In the genomic region with DNA sequence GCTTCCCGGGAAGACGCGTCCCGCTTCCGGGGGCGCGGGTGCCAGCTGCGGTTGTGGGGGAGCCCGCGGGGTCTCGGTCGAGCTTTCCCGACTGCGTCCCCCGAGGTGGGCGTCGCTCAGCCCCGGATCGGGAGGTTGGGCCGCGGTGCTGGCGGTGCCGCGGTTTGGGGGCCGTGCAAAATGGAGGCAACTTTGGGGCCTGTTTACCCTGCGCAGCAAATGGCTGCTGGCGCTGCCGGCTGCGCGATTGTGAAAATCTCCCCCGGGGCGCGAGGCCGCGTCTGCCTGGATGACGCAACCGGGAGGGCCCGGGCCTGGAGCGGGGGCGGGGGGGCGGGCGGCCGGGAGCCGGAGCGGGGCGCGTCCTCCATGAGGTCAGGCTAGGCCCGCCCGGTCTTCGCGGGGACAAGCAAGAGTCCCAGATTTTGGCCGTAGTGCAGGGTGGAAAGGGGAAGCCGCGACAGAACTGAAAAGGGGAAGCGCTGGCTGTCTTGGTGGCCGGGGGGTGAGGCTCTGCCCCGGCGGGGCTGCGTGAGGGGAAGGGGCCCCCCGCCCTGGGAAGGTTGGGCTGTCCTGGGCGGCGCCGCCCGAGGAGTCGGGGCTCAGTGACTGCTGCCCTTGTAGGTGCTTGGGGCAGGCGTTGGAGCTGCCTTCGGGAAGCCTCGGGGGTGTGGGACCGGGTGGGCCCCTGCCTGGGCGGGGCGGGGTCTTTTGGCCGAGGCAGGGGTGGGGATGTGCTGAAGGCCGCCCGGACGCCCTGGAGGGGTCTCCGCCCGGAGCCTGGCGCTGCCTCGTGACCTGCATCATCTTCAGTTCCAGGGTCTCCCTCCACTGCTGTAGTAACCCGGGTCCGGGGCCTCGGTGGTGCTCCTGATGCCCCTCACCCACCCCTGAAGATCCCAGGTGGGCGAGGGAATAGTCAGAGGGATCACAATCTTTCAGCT, we compare ENCODE assay signal across 8 cellular contexts.
DNase-seq lines count a peak whose midpoint lies in the region; ATAC-seq and TF ChIP-seq lines count a peak whose summit lies in the region.

No MANE protein-coding gene starts in this region.

- H3K27ac Mint-ChIP-seq in activated naive CD4-positive, alpha-beta T cell treated with anti-CD3 and anti-CD28 coated beads, Interleukin-2, amount 50 U/mL, for 24 hours = peak overlapping the region; percentile 89

- peak overlapping the region; percentile 98 for H3K27ac ChIP-seq in substantia nigra (ENCODE audit: low read depth, low read length, poor library complexity, severe bottlenecking)

- no peaks in the 10 kb centered on the region for H3K9me3 Mint-ChIP-seq in activated naive CD4-positive, alpha-beta T cell treated with anti-CD3 and anti-CD28 coated beads, Interleukin-2, amount 50 U/mL, for 24 hours

- H3K4me1 Mint-ChIP-seq in activated naive CD4-positive, alpha-beta T cell treated with anti-CD3 and anti-CD28 coated beads, Interleukin-2, amount 50 U/mL, for 24 hours = peaks cover 35% of the 10 kb centered on the region

- peaks cover 11% of the 10 kb centered on the region for H3K36me3 Mint-ChIP-seq in activated naive CD4-positive, alpha-beta T cell treated with anti-CD3 and anti-CD28 coated beads, Interleukin-2, amount 50 U/mL, for 24 hours

- H3K36me3 ChIP-seq in HAP-1 (replicated peaks) = peaks cover 44% of the 10 kb centered on the region
- peaks cover 22% of the 10 kb centered on the region for H3K36me3 ChIP-seq in neuron (ENCODE audit: insufficient read depth, low read length)

- H3K27me3 ChIP-seq in HAP-1 (ENCODE audit: low read depth) = no peaks in the 10 kb centered on the region
- no peaks in the 10 kb centered on the region for H3K27me3 ChIP-seq in neuron (ENCODE audit: insufficient read depth, low read length)

- no peak overlapping the region for H2AFZ ChIP-seq in neuron (ENCODE audit: low read depth, low read length)

- ATAC-seq in SK-N-SH treated with all-trans-retinoic acid at 6 μM for 48 hours (peak; percentile 25), HG03469 (IDR thresholded peaks at IDR 0.05; ENCODE audit: unreplicated experiment) (no peak)

- H3K27me3 Mint-ChIP-seq in activated naive CD4-positive, alpha-beta T cell treated with anti-CD3 and anti-CD28 coated beads, Interleukin-2, amount 50 U/mL, for 24 hours = no peaks in the 10 kb centered on the region

- DNase-seq in AG08395 (ENCODE audit: low spot score) (peak; percentile 93), HAP-1 (ENCODE audit: low spot score in 2 of 2) (peak; percentile 23 to 70), germinal center (ENCODE audit: low spot score) (peak; percentile 80), substantia nigra (lab: John Stamatoyannopoulos, UW) (peak in 46 of 49 donors; percentile 13 to 87 (median 64))

- H3K9me3 ChIP-seq in HAP-1 (no peaks in the 10 kb centered on the region), neuron (ENCODE audit: low read length) (no peaks in the 10 kb centered on the region)

- in situ Hi-C loops in HAP-1 (cut with MboI; ENCODE audit: low sequenced_read_pairs) = loop anchor here (5.0 kb wide), 1 partner anchor 34 kb away; the partner anchor contains the start of genes PLEKHJ1 and SF3A2

- H3K4me1 ChIP-seq in HAP-1 (peaks cover 15% of the 10 kb centered on the region), neuron (ENCODE audit: insufficient read depth, low read length) (peaks cover 25% of the 10 kb centered on the region)

- peak overlapping the region; percentile 89 for H3K4me3 Mint-ChIP-seq in activated naive CD4-positive, alpha-beta T cell treated with anti-CD3 and anti-CD28 coated beads, Interleukin-2, amount 50 U/mL, for 24 hours

- peak overlapping the region; percentile 99 for H3K4me3 ChIP-seq in HAP-1
- peak overlapping the region; percentile 96 for H3K4me3 ChIP-seq in neuron (ENCODE audit: low read length)

TF ChIP-seq in SK-N-SH treated with all-trans-retinoic acid at 6 μM for 48 hours, 23 proteins besides CTCF, POLR2A, EP300 and RAD21:
- TF ChIP-seq ZNF70 (CRISPR knock-in tag; IDR thresholded peaks at IDR 0.05) = no peak
- no peak for TF ChIP-seq GLIS3 (CRISPR knock-in tag; IDR thresholded peaks at IDR 0.05)
- TF ChIP-seq, protein P1, sequence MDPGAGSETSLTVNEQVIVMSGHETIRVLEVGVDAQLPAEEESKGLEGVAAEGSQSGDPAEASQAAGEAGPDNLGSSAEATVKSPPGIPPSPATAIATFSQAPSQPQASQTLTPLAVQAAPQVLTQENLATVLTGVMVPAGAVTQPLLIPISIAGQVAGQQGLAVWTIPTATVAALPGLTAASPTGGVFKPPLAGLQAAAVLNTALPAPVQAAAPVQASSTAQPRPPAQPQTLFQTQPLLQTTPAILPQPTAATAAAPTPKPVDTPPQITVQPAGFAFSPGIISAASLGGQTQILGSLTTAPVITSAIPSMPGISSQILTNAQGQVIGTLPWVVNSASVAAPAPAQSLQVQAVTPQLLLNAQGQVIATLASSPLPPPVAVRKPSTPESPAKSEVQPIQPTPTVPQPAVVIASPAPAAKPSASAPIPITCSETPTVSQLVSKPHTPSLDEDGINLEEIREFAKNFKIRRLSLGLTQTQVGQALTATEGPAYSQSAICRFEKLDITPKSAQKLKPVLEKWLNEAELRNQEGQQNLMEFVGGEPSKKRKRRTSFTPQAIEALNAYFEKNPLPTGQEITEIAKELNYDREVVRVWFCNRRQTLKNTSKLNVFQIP (CRISPR knock-in tag; IDR thresholded peaks at IDR 0.05; ENCODE audit: borderline replicate concordance, low read depth) = no peak
- no peak for TF ChIP-seq BACH2 (CRISPR knock-in tag; IDR thresholded peaks at IDR 0.05; ENCODE audit: borderline replicate concordance)
- TF ChIP-seq PPARA (CRISPR knock-in tag; IDR thresholded peaks at IDR 0.05; ENCODE audit: borderline replicate concordance) = no peak
- TF ChIP-seq, protein P2, sequence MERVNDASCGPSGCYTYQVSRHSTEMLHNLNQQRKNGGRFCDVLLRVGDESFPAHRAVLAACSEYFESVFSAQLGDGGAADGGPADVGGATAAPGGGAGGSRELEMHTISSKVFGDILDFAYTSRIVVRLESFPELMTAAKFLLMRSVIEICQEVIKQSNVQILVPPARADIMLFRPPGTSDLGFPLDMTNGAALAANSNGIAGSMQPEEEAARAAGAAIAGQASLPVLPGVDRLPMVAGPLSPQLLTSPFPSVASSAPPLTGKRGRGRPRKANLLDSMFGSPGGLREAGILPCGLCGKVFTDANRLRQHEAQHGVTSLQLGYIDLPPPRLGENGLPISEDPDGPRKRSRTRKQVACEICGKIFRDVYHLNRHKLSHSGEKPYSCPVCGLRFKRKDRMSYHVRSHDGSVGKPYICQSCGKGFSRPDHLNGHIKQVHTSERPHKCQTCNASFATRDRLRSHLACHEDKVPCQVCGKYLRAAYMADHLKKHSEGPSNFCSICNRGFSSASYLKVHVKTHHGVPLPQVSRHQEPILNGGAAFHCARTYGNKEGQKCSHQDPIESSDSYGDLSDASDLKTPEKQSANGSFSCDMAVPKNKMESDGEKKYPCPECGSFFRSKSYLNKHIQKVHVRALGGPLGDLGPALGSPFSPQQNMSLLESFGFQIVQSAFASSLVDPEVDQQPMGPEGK (CRISPR knock-in tag; IDR thresholded peaks at IDR 0.05; ENCODE audit: borderline replicate concordance) = no peak
- no peak for TF ChIP-seq ISL1 (CRISPR knock-in tag; IDR thresholded peaks at IDR 0.05)
- no peak for TF ChIP-seq CSRNP3 (CRISPR knock-in tag; IDR thresholded peaks at IDR 0.05)
- no peak for TF ChIP-seq OSR1 (CRISPR knock-in tag; IDR thresholded peaks at IDR 0.05)
- TF ChIP-seq ARNTL (CRISPR knock-in tag; IDR thresholded peaks at IDR 0.05; ENCODE audit: borderline replicate concordance, low read depth) = no peak
TF ChIP-seq in SK-N-SH treated with all-trans-retinoic acid at 6 μM for 48 hours: peak in this region for 0.
